ENCODE assay signal across 10 cellular contexts in genomic region chr4:4856071-4857000, GRCh38. TPM values are rescaled to one million over a fixed set of nuclear protein-coding genes. Genes with fewer than 3 reads are reported as not detected.
A peak's percentile ranks its signal among the peaks of the same experiment; 100 is the strongest.
DNase-seq lines count a peak whose midpoint lies in the region; ATAC-seq and TF ChIP-seq lines count a peak whose summit lies in the region.
"Had no signal": no experiment of that assay in that cellular context is flagged by ENCODE, and none has a peak within 500 bp of the region (broad histone marks: within the 10 kb centered on the region; RNA-seq: fewer than 3 reads in every experiment).

No MANE protein-coding gene starts in this region.

- POLR2A ChIA-PET in CD4-positive, alpha-beta memory T cell (lab: Charles Lee; ENCODE audit: partially characterized antibody): no interaction called here

- H3K9me2 ChIP-seq in neural cell (ENCODE audit: insufficient read depth, low read length): no peaks in the 10 kb centered on the region

- no peak for TF ChIP-seq RAD21 in neural cell (conservative IDR thresholded peaks at IDR 0.05)

- no peak for ATAC-seq in GM18873 (IDR thresholded peaks at IDR 0.05; ENCODE audit: low FRiP score, unreplicated experiment)
- ATAC-seq in GM19452 (IDR thresholded peaks at IDR 0.05; ENCODE audit: unreplicated experiment): no peak
- ATAC-seq in GM19035 (IDR thresholded peaks at IDR 0.05; ENCODE audit: unreplicated experiment): no peak

- H3K27ac Mint-ChIP-seq in CD4-positive, alpha-beta memory T cell: peak overlapping the region in 4 of 7 donors; percentile 41 to 85 (median 65)

- H3K9me3 ChIP-seq in CD4-positive, alpha-beta memory T cell (ENCODE audit: control insufficient read depth in 1 of 2, low read length in 2 of 2): no peaks in the 10 kb centered on the region
- no peaks in the 10 kb centered on the region for H3K9me3 ChIP-seq in neural cell (ENCODE audit: low read length)

- peaks cover 22 to 61% (median 47%) of the 10 kb centered on the region in 4 donors for H3K4me1 Mint-ChIP-seq in CD4-positive, alpha-beta memory T cell

- H3K4me2 ChIP-seq in neural cell (ENCODE audit: low read length): no peak overlapping the region

- TF ChIP-seq CTCF in coronary artery (IDR thresholded peaks at IDR 0.05) (no peak), neural cell (IDR thresholded peaks at IDR 0.05; ENCODE audit: poor library complexity, severe bottlenecking) (no peak)

- H3K9ac ChIP-seq in neural cell (ENCODE audit: low read length): peak overlapping the region; percentile 29

- H3F3A ChIP-seq in neural cell (ENCODE audit: insufficient read depth, low read length, poor library complexity, severe bottlenecking): no peaks in the 10 kb centered on the region

- CTCF ChIA-PET in CD4-positive, alpha-beta memory T cell (lab: Charles Lee; ENCODE audit: partially characterized antibody): no interaction called here

- H3K36me3 ChIP-seq in CD4-positive, alpha-beta memory T cell (ENCODE audit: insufficient read depth, low read length): no peaks in the 10 kb centered on the region
- no peaks in the 10 kb centered on the region for H3K36me3 ChIP-seq in neural cell (ENCODE audit: insufficient read depth, low read length)

- intact Hi-C loops in CD4-positive, alpha-beta memory T cell (cut with micrococcal nuclease): no loop called here

- no peak overlapping the region for H2AFZ ChIP-seq in neural cell (ENCODE audit: low read depth, low read length)

- H3K9me3 Mint-ChIP-seq in CD4-positive, alpha-beta memory T cell: peaks cover 0 to 13% (median 5%) of the 10 kb centered on the region in 8 donors

- H3K79me2 ChIP-seq in neural cell (replicated peaks; ENCODE audit: insufficient read depth, low read length): no peaks in the 10 kb centered on the region

- H3K4me3 Mint-ChIP-seq in CD4-positive, alpha-beta memory T cell: peak overlapping the region; percentile 35 to 86 (median 74)

- H3K27me3 ChIP-seq in CD4-positive, alpha-beta memory T cell (ENCODE audit: insufficient read depth, low read length): peaks cover 48% of the 10 kb centered on the region
- H3K27me3 ChIP-seq in neural cell (ENCODE audit: insufficient read depth, low read depth, low read length): peaks cover 98% of the 10 kb centered on the region

- H3K27ac ChIP-seq in CD4-positive, alpha-beta memory T cell (ENCODE audit: low read depth, low read length): no peak overlapping the region
- no peak overlapping the region for H3K27ac ChIP-seq in coronary artery
- no peak overlapping the region for H3K27ac ChIP-seq in neural cell (ENCODE audit: low read length)
- H3K27ac ChIP-seq: SK-N-MC had no signal

- peaks cover 0 to 4% of the 10 kb centered on the region in 2 donors for H3K36me3 Mint-ChIP-seq in CD4-positive, alpha-beta memory T cell

- peaks cover 62% of the 10 kb centered on the region for H3K4me1 ChIP-seq in CD4-positive, alpha-beta memory T cell (ENCODE audit: insufficient read depth, low read length)

- H3K27me3 Mint-ChIP-seq in CD4-positive, alpha-beta memory T cell: peaks cover 50 to 57% of the 10 kb centered on the region in 2 donors

- DNase-seq in CD4-positive, alpha-beta memory T cell: no peak
- peak; percentile 27 for DNase-seq in LHCN-M2 (ENCODE audit: low read depth)
- DNase-seq in coronary artery (ENCODE audit: low spot score): no peak
- DNase-seq in middle frontal gyrus (ENCODE audit: extremely low spot score, low spot score): no peak
- DNase-seq: hippocampal formation had no signal

- no peak for TF ChIP-seq EP300 in neural cell (conservative IDR thresholded peaks at IDR 0.05; ENCODE audit: poor library complexity, severe bottlenecking)

- no peak overlapping the region for H3K4me3 ChIP-seq in CD4-positive, alpha-beta memory T cell (ENCODE audit: low read length in 2 of 2)
- H3K4me3 ChIP-seq in coronary artery (peak overlapping the region; percentile 60), neural cell (ENCODE audit: low read length) (peak overlapping the region; percentile 55)
- H3K4me3 ChIP-seq: SK-N-MC had no signal

- H4K20me1 ChIP-seq in neural cell (ENCODE audit: insufficient read depth): no peaks in the 10 kb centered on the region

TF ChIP-seq in neural cell, 6 proteins besides CTCF, POLR2A, EP300 and RAD21:
- no peak for TF ChIP-seq SMC3 (conservative IDR thresholded peaks at IDR 0.05; ENCODE audit: poor library complexity)
- TF ChIP-seq POLR2AphosphoS5 (IDR thresholded peaks at IDR 0.05): peak; percentile 21
- TF ChIP-seq EZH2 (IDR thresholded peaks at IDR 0.05; ENCODE audit: borderline replicate concordance, insufficient read depth, low read length, poor library complexity, severe bottlenecking): peak; percentile 84
- TF ChIP-seq MXI1 (conservative IDR thresholded peaks at IDR 0.05; ENCODE audit: poor library complexity, severe bottlenecking): no peak
- no peak for TF ChIP-seq REST (IDR thresholded peaks at IDR 0.05; ENCODE audit: borderline replicate concordance)
- TF ChIP-seq TAF1 (IDR thresholded peaks at IDR 0.05; ENCODE audit: low read depth): no peak

RNA-seq across cellular contexts. Expression of gene MSX1, which starts 3.1 kb away (rescaled TPM):
- total RNA-seq in CD4-positive, alpha-beta memory T cell: not detected
- polyA plus RNA-seq in CD4-positive, alpha-beta memory T cell: not detected
- 12.2 and 13.4 TPM in 2 replicates for total RNA-seq in LHCN-M2 (2014; rRNA removed)
- 4.3 TPM for polyA plus RNA-seq in LHCN-M2 (2012)
- 1.7 and 2.8 TPM in 2 replicates for polyA plus RNA-seq in neural cell
- polyA minus RNA-seq in neural cell: 0.35 TPM in 1 of 2 replicates, not detected in the other

Comparison
In these comparisons a context has a peak if more than half of its experiments do, and no peak if none do; other contexts are left out.
1. H3K4me3 ChIP-seq: peak in coronary artery (single experiment) and neural cell (single experiment); none in CD4-positive, alpha-beta memory T cell (0 of 2).
2. RNA of gene MSX1, which starts 3.1 kb away (total RNA-seq): 12.2 to 13.4 TPM in LHCN-M2; not detected in CD4-positive, alpha-beta memory T cell; every median in the first group is over 10 times any median in the second.